ENCODE assay signal across 19 cellular contexts in genomic region chr2:72782520-72782919, GRCh38. TPM values are rescaled to one million over a fixed set of nuclear protein-coding genes. Genes with fewer than 3 reads are reported as not detected.
A peak's percentile ranks its signal among the peaks of the same experiment; 100 is the strongest.
DNase-seq lines count a peak whose midpoint lies in the region; ATAC-seq and TF ChIP-seq lines count a peak whose summit lies in the region.
"Had no signal": no experiment of that assay in that cellular context is flagged by ENCODE, and none has a peak within 500 bp of the region (broad histone marks: within the 10 kb centered on the region; RNA-seq: fewer than 3 reads in every experiment).

No MANE protein-coding gene starts in this region.

- peaks cover 13% of the 10 kb centered on the region for H3K4me1 ChIP-seq in HEK293 (ENCODE audit: control insufficient read depth, insufficient read depth, low read length)
- H3K4me1 ChIP-seq: BLaER1 had no signal

- H3K36me3 ChIP-seq in HEK293 (ENCODE audit: control insufficient read depth in 2 of 2, insufficient read depth in 1 of 2, low read length in 2 of 2) (no peaks in the 10 kb centered on the region), neural cell (ENCODE audit: insufficient read depth, low read length) (peaks cover 9% of the 10 kb centered on the region)
- H3K36me3 ChIP-seq: BLaER1 had no signal

- TF ChIP-seq EP300 in neural cell (conservative IDR thresholded peaks at IDR 0.05; ENCODE audit: poor library complexity, severe bottlenecking), result peak; percentile 46

- no peaks in the 10 kb centered on the region for H3K27me3 ChIP-seq in neural cell (ENCODE audit: insufficient read depth, low read depth, low read length)
- H3K27me3 ChIP-seq: BLaER1 had no signal

- H3K9ac ChIP-seq in neural cell (ENCODE audit: low read length), result no peak overlapping the region
- H3K9ac ChIP-seq: BLaER1 had no signal

- H3K79me2 ChIP-seq in neural cell (replicated peaks; ENCODE audit: insufficient read depth, low read length), result no peaks in the 10 kb centered on the region

- no peak for TF ChIP-seq RAD21 in neural cell (conservative IDR thresholded peaks at IDR 0.05)

- H3K4me3 ChIP-seq in HEK293 (ENCODE audit: low read depth, low read length), result no peak overlapping the region
- peak overlapping the region; percentile 29 for H3K4me3 ChIP-seq in neural cell (ENCODE audit: low read length)
- H3K4me3 ChIP-seq: BLaER1, GM12878, GM23338 had no signal

- H2AFZ ChIP-seq in neural cell (ENCODE audit: low read depth, low read length), result no peak overlapping the region
- H2AFZ ChIP-seq: GM23338 had no signal

- no peaks in the 10 kb centered on the region for H3F3A ChIP-seq in neural cell (ENCODE audit: insufficient read depth, low read length, poor library complexity, severe bottlenecking)

- POLR2A ChIA-PET in HEK293 (lab: Yijun Ruan, JAX), result no interaction called here

- no peak for TF ChIP-seq CTCF in HEK293 (tag by site-specific recombination; IDR thresholded peaks at IDR 0.05)
- no peak for TF ChIP-seq CTCF in neural cell (IDR thresholded peaks at IDR 0.05; ENCODE audit: poor library complexity, severe bottlenecking)

- CTCF ChIA-PET in HEK293 (lab: Yijun Ruan, JAX), result interaction anchor here (0.9 to 1.0 kb wide), 3 partner anchors 77 to 203 kb away, joined by 3 to 5 read pairs (median 3); no protein-coding TSS in a partner anchor

- no peaks in the 10 kb centered on the region for H3K9me3 ChIP-seq in HEK293 (ENCODE audit: control insufficient read depth, insufficient read depth, low read depth, low read length)
- no peaks in the 10 kb centered on the region for H3K9me3 ChIP-seq in neural cell (ENCODE audit: low read length)
- H3K9me3 ChIP-seq: Caco-2 had no signal

- H3K27ac ChIP-seq in HEK293 (ENCODE audit: extremely low read depth, low read depth, low read length) (no peak overlapping the region), caudate nucleus (ENCODE audit: low read depth, low read length) (peak overlapping the region; percentile 81), neural cell (ENCODE audit: low read length) (peak overlapping the region; percentile 55), temporal lobe (ENCODE audit: low read depth, low read length) (peak overlapping the region; percentile 9)
- H3K27ac ChIP-seq: BLaER1, C4-2B had no signal

- H4K20me1 ChIP-seq in neural cell (ENCODE audit: insufficient read depth), result no peaks in the 10 kb centered on the region
- H4K20me1 ChIP-seq: BLaER1 had no signal

- H3K9me2 ChIP-seq in neural cell (ENCODE audit: insufficient read depth, low read length), result no peaks in the 10 kb centered on the region

- ATAC-seq in HG02852 (IDR thresholded peaks at IDR 0.05; ENCODE audit: unreplicated experiment), result no peak
- ATAC-seq: CD8-positive, alpha-beta T cell; GM12878; GM23338; HCT116 had no signal

- DNase-seq in caudate nucleus (lab: John Stamatoyannopoulos, UW), result peak in 17 of 61 donors; percentile 10 to 84 (median 32)
- no peak for DNase-seq in NCI-H2196 treated with DMSO at 0.1 percent for 48 hours (lab: John Stamatoyannopoulos, UW; ENCODE audit: unreplicated experiment)
- DNase-seq in T-helper 9 cell, result no peak
- DNase-seq: Caco-2; CD4-positive, CD25-positive, alpha-beta regulatory T cell; CD8-positive, alpha-beta T cell; DMS153; DND-41; H9; HFFc6 had no signal

- H3K4me2 ChIP-seq in neural cell (ENCODE audit: low read length), result peak overlapping the region; percentile 8
- H3K4me2 ChIP-seq: BLaER1, GM23338 had no signal

TF ChIP-seq in HEK293, 187 proteins besides CTCF, POLR2A, EP300 and RAD21:
- TF ChIP-seq ZNF311 (tag by site-specific recombination; IDR thresholded peaks at IDR 0.05; ENCODE audit: borderline replicate concordance), result no peak
- TF ChIP-seq GFI1B (tag by site-specific recombination; IDR thresholded peaks at IDR 0.05), result no peak
- no peak for TF ChIP-seq ZNF2 (tag by site-specific recombination; IDR thresholded peaks at IDR 0.05)
- peak; percentile 42; the same call in 1 of the 2 replicates for TF ChIP-seq EGR2 (tag by site-specific recombination; IDR thresholded peaks at IDR 0.05; ENCODE audit: low read depth)
- no peak for TF ChIP-seq ZNF155 (tag by site-specific recombination; IDR thresholded peaks at IDR 0.05)
- no peak for TF ChIP-seq ZNF707 (tag by site-specific recombination; IDR thresholded peaks at IDR 0.05)
- peak; percentile 28; the same call in 1 of the 2 replicates for TF ChIP-seq ZFHX2 (tag by site-specific recombination; conservative IDR thresholded peaks at IDR 0.05)
- no peak for TF ChIP-seq ZNF488 (tag by site-specific recombination; IDR thresholded peaks at IDR 0.05)

TF ChIP-seq in neural cell, 6 proteins besides CTCF, POLR2A, EP300 and RAD21:
- no peak for TF ChIP-seq EZH2 (IDR thresholded peaks at IDR 0.05; ENCODE audit: borderline replicate concordance, insufficient read depth, low read length, poor library complexity, severe bottlenecking)
- TF ChIP-seq POLR2AphosphoS5 (IDR thresholded peaks at IDR 0.05), result peak; percentile 46
- no peak for TF ChIP-seq SMC3 (conservative IDR thresholded peaks at IDR 0.05; ENCODE audit: poor library complexity)
- peak; percentile 39 for TF ChIP-seq MXI1 (conservative IDR thresholded peaks at IDR 0.05; ENCODE audit: poor library complexity, severe bottlenecking)
- peak; percentile 41 for TF ChIP-seq REST (IDR thresholded peaks at IDR 0.05; ENCODE audit: borderline replicate concordance)

RNA-seq across cellular contexts. Expression of gene EXOC6B, which starts 43.3 kb away (rescaled TPM):
- 22.6 and 23.4 TPM in 2 replicates for polyA plus RNA-seq in neural cell
- polyA minus RNA-seq in neural cell, result 146 and 158 TPM in 2 replicates
- 105 TPM for total RNA-seq in temporal lobe
